ENCODE assay signal across 17 cellular contexts in the genomic region with DNA sequence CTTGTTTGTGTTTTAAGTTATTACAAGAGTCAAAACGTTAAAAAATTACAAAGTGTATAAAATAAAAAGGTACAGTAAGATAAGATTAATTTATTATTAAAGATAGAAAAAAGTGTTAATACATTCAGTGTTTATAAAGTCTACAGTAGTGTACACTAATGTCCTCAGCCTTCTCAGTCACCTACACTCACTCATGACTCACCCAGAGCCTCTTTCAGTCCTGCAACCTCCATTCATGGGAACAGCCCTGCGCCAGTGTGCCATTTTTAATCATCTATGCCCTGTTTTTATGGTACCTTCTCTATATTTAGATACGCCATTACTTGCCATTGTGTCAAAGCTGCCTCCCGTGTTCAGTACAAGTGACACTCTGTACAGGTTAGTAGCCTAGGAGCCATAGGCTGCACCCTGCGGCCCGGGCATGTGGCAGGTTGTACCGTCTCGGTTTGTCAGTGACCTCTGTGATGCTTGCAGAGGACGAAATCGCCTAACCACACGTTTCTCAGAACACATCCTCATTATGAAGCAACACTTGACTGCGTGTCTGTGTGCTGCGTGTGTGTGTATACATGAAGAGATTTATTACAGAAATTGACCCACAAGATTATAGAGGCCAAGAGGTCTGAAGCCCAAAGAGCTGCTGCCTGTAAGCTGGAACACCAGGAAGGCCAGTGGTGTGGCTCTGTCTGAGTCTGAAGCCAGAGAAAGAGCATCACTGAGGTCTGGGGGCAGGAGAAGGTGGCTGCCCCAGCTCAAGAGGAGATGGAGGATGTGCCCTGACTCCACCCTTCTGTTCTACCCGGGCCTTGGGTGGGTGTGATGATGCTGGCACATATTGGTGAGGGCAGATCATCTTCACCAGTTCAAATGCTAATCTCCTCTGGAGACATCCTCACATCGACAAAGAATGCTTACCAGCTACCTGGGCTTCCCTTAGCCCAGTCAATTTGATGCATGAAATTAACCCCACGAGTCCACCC.
DNase-seq lines count a peak whose midpoint lies in the region; ATAC-seq and TF ChIP-seq lines count a peak whose summit lies in the region.
"Had no signal": no experiment of that assay in that cellular context is flagged by ENCODE, and none has a peak within 500 bp of the region (broad histone marks: within the 10 kb centered on the region; RNA-seq: fewer than 3 reads in every experiment).

No MANE protein-coding gene starts in this region.

- no peak overlapping the region for H3K27ac ChIP-seq in OCI-LY7 (ENCODE audit: low read depth, low read length, poor library complexity, severe bottlenecking)
- H3K27ac ChIP-seq: hepatocyte, prostate gland, SJSA1 had no signal

- peaks cover 3% of the 10 kb centered on the region for H3K4me1 Mint-ChIP-seq in osteocyte (ENCODE audit: unreplicated experiment)

- no peaks in the 10 kb centered on the region for H3K9me3 Mint-ChIP-seq in osteocyte (ENCODE audit: unreplicated experiment)

- H3K4me1 ChIP-seq in OCI-LY7 (ENCODE audit: insufficient read depth, low read length, poor library complexity, severe bottlenecking), result no peaks in the 10 kb centered on the region
- H3K4me1 ChIP-seq: prostate gland, SJSA1 had no signal

- no peak overlapping the region for H3K4me2 ChIP-seq in OCI-LY7 (ENCODE audit: low read length)

- CTCF ChIA-PET in OCI-LY7 (lab: Charles Lee; ENCODE audit: unreplicated experiment), result no interaction called here

- no peak overlapping the region for H3K27ac Mint-ChIP-seq in osteocyte (ENCODE audit: unreplicated experiment)

- peaks cover 41% of the 10 kb centered on the region for H3K27me3 Mint-ChIP-seq in osteocyte (ENCODE audit: unreplicated experiment)

- peak; percentile 20 for DNase-seq in activated CD4-positive, alpha-beta T cell treated with anti-CD3 and anti-CD28 coated beads for 48 hours
- no peak for DNase-seq in activated CD4-positive, alpha-beta T cell treated with anti-CD3 and anti-CD28 coated beads, Interleukin-2, amount 50 U/mL, for 4 hours
- DNase-seq in M059J (ENCODE audit: low read depth) (peak; percentile 2), ecto neural progenitor cell (ENCODE audit: low spot score) (peak; percentile 37), osteocyte (ENCODE audit: extremely low spot score, unreplicated experiment) (peak; percentile 69), NCI-H1436 (lab: John Stamatoyannopoulos, UW) (no peak), OCI-LY7 (ENCODE audit: low spot score) (no peak)
- DNase-seq: activated CD4-positive, alpha-beta T cell treated with anti-CD3 and anti-CD28 coated beads, Interleukin-2, amount 50 U/mL, for 48 hours; activated effector memory CD4-positive, alpha-beta T cell treated with anti-CD3 and anti-CD28 coated beads, Interleukin-2, amount 50 U/mL, for 16 hours; cortex of kidney; left cardiac atrium; NCI-H2029 treated with DMSO at 0.1 percent for 48 hours had no signal

- ATAC-seq in HG03460 (IDR thresholded peaks at IDR 0.05; ENCODE audit: unreplicated experiment), result no peak
- ATAC-seq: esophagus mucosa had no signal

- H3K79me2 ChIP-seq in OCI-LY7 (ENCODE audit: insufficient read depth, low read depth, low read length), result no peaks in the 10 kb centered on the region
- H3K79me2 ChIP-seq: hepatocyte had no signal

- H3K36me3 ChIP-seq in OCI-LY7 (ENCODE audit: insufficient read depth, low read length), result no peaks in the 10 kb centered on the region
- H3K36me3 ChIP-seq: prostate gland, SJSA1 had no signal

- POLR2A ChIA-PET in OCI-LY7 (lab: Charles Lee), result no interaction called here

- BruUV-seq in OCI-LY7 (replicated peaks; lab: Mats Ljungman, UMichigan), result no TSS peak

- no peak overlapping the region for H3K4me3 ChIP-seq in OCI-LY7 (ENCODE audit: low read depth, low read length, poor library complexity, severe bottlenecking)
- H3K4me3 ChIP-seq: hepatocyte, prostate gland, SJSA1 had no signal

- H4K20me1 ChIP-seq in OCI-LY7 (ENCODE audit: insufficient read depth, low read length), result no peaks in the 10 kb centered on the region

- no peaks in the 10 kb centered on the region for H3K36me3 Mint-ChIP-seq in osteocyte (ENCODE audit: unreplicated experiment)

- no peak overlapping the region for H3K4me3 Mint-ChIP-seq in osteocyte (ENCODE audit: unreplicated experiment)

- TF ChIP-seq CTCF in osteocyte (IDR thresholded peaks at IDR 0.05), result no peak
- TF ChIP-seq CTCF in OCI-LY7 (conservative IDR thresholded peaks at IDR 0.05; ENCODE audit: low read length), result no peak

- intact Hi-C loops in OCI-LY7 (cut with micrococcal nuclease; ENCODE audit: unreplicated experiment), result no loop called here

- no peaks in the 10 kb centered on the region for H3K9me2 ChIP-seq in OCI-LY7 (ENCODE audit: insufficient read depth, low read length)

- no peak overlapping the region for H2AFZ ChIP-seq in OCI-LY7 (ENCODE audit: low read length)
- H2AFZ ChIP-seq: hepatocyte had no signal

- H3K9me3 ChIP-seq in OCI-LY7 (ENCODE audit: low read length), result no peaks in the 10 kb centered on the region
- H3K9me3 ChIP-seq: prostate gland, SJSA1 had no signal

Comparison
In these comparisons a context has a peak if more than half of its experiments do, and no peak if none do; other contexts are left out.
1. DNase-seq: peak in activated CD4-positive, alpha-beta T cell treated with anti-CD3 and anti-CD28 coated beads for 48 hours (single experiment), M059J (single experiment), ecto neural progenitor cell (single experiment) and osteocyte (single experiment); none in activated CD4-positive, alpha-beta T cell treated with anti-CD3 and anti-CD28 coated beads, Interleukin-2, amount 50 U/mL, for 4 hours (0 of 2), NCI-H1436 (single experiment) and OCI-LY7 (single experiment).